In the genomic region with DNA sequence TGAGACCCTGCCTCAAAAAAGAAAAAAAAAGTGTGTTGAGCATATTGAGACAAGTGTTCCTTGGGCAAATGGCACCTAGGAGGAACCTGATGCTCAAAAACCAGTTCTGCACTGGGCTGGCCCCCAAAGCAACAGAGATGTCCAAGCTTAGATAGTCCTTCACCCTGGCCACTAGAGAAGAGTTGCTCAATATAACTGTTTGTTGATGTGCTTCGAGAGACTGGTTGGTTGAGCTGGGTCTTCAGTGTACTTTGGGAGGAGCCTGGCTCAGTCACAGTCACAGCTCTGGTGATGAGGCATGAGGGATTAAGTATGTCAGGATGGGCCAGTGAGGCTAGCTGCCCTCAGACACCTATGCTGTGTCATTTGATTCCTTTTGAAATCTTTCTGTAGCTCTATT, we compare ENCODE assay signal across 1 cellular context.
A peak's percentile ranks its signal among the peaks of the same experiment; 100 is the strongest.
TF ChIP-seq lines count a peak whose summit lies in the region.

No MANE protein-coding gene starts in this region.

TF ChIP-seq in HepG2, 621 proteins besides CTCF, POLR2A, EP300 and RAD21 (continued from another document):
- TF ChIP-seq EEA1 (CRISPR knock-in tag; IDR thresholded peaks at IDR 0.05; ENCODE audit: borderline replicate concordance) (no peak), SOX6 (IDR thresholded peaks at IDR 0.05) (no peak), SOX6 (CRISPR knock-in tag; IDR thresholded peaks at IDR 0.05) (no peak), NFE2L2 (IDR thresholded peaks at IDR 0.05; ENCODE audit: low read length) (no peak), ZNF773 (CRISPR knock-in tag; IDR thresholded peaks at IDR 0.05; ENCODE audit: borderline replicate concordance) (no peak), ZNF816 (CRISPR knock-in tag; IDR thresholded peaks at IDR 0.05; ENCODE audit: borderline replicate concordance) (no peak), SP5 (CRISPR knock-in tag; IDR thresholded peaks at IDR 0.05; ENCODE audit: borderline replicate concordance, low read depth) (peak; percentile 71; the same call in 1 of the 2 replicates), MED1 (CRISPR knock-in tag; IDR thresholded peaks at IDR 0.05) (0 out of 2 replicates have a peak, but pooled peaks have one; percentile 24), GATAD2A (CRISPR knock-in tag; IDR thresholded peaks at IDR 0.05) (0 out of 2 replicates have a peak, but pooled peaks have one; percentile 27), RELA (CRISPR knock-in tag; IDR thresholded peaks at IDR 0.05) (no peak), ZNF577 (CRISPR knock-in tag; IDR thresholded peaks at IDR 0.05; ENCODE audit: borderline replicate concordance, low read depth) (no peak), ZNF660 (CRISPR knock-in tag; IDR thresholded peaks at IDR 0.05; ENCODE audit: borderline replicate concordance, low read depth) (no peak), ZNF589 (CRISPR knock-in tag; conservative IDR thresholded peaks at IDR 0.05) (no peak), JUND (CRISPR knock-in tag; IDR thresholded peaks at IDR 0.05) (no peak), ZNF205 (CRISPR knock-in tag; IDR thresholded peaks at IDR 0.05) (peak; percentile 98), HNRNPK (IDR thresholded peaks at IDR 0.05; ENCODE audit: low read depth, low read length, poor library complexity, severe bottlenecking) (no peak), ZNF607 (CRISPR knock-in tag; IDR thresholded peaks at IDR 0.05; ENCODE audit: borderline replicate concordance) (no peak), CREM (IDR thresholded peaks at IDR 0.05) (no peak), CREM (CRISPR knock-in tag; IDR thresholded peaks at IDR 0.05) (no peak), ZFP41 (CRISPR knock-in tag; IDR thresholded peaks at IDR 0.05; ENCODE audit: borderline replicate concordance) (no peak), ZFP36L2 (CRISPR knock-in tag; IDR thresholded peaks at IDR 0.05) (no peak)
- TF ChIP-seq, protein P1, sequence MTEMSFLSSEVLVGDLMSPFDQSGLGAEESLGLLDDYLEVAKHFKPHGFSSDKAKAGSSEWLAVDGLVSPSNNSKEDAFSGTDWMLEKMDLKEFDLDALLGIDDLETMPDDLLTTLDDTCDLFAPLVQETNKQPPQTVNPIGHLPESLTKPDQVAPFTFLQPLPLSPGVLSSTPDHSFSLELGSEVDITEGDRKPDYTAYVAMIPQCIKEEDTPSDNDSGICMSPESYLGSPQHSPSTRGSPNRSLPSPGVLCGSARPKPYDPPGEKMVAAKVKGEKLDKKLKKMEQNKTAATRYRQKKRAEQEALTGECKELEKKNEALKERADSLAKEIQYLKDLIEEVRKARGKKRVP (CRISPR knock-in tag; IDR thresholded peaks at IDR 0.05), result no peak
- TF ChIP-seq, protein P2, sequence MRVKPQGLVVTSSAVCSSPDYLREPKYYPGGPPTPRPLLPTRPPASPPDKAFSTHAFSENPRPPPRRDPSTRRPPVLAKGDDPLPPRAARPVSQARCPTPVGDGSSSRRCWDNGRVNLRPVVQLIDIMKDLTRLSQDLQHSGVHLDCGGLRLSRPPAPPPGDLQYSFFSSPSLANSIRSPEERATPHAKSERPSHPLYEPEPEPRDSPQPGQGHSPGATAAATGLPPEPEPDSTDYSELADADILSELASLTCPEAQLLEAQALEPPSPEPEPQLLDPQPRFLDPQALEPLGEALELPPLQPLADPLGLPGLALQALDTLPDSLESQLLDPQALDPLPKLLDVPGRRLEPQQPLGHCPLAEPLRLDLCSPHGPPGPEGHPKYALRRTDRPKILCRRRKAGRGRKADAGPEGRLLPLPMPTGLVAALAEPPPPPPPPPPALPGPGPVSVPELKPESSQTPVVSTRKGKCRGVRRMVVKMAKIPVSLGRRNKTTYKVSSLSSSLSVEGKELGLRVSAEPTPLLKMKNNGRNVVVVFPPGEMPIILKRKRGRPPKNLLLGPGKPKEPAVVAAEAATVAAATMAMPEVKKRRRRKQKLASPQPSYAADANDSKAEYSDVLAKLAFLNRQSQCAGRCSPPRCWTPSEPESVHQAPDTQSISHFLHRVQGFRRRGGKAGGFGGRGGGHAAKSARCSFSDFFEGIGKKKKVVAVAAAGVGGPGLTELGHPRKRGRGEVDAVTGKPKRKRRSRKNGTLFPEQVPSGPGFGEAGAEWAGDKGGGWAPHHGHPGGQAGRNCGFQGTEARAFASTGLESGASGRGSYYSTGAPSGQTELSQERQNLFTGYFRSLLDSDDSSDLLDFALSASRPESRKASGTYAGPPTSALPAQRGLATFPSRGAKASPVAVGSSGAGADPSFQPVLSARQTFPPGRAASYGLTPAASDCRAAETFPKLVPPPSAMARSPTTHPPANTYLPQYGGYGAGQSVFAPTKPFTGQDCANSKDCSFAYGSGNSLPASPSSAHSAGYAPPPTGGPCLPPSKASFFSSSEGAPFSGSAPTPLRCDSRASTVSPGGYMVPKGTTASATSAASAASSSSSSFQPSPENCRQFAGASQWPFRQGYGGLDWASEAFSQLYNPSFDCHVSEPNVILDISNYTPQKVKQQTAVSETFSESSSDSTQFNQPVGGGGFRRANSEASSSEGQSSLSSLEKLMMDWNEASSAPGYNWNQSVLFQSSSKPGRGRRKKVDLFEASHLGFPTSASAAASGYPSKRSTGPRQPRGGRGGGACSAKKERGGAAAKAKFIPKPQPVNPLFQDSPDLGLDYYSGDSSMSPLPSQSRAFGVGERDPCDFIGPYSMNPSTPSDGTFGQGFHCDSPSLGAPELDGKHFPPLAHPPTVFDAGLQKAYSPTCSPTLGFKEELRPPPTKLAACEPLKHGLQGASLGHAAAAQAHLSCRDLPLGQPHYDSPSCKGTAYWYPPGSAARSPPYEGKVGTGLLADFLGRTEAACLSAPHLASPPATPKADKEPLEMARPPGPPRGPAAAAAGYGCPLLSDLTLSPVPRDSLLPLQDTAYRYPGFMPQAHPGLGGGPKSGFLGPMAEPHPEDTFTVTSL (CRISPR knock-in tag; IDR thresholded peaks at IDR 0.05; ENCODE audit: borderline replicate concordance), result no peak
- TF ChIP-seq, protein P3, sequence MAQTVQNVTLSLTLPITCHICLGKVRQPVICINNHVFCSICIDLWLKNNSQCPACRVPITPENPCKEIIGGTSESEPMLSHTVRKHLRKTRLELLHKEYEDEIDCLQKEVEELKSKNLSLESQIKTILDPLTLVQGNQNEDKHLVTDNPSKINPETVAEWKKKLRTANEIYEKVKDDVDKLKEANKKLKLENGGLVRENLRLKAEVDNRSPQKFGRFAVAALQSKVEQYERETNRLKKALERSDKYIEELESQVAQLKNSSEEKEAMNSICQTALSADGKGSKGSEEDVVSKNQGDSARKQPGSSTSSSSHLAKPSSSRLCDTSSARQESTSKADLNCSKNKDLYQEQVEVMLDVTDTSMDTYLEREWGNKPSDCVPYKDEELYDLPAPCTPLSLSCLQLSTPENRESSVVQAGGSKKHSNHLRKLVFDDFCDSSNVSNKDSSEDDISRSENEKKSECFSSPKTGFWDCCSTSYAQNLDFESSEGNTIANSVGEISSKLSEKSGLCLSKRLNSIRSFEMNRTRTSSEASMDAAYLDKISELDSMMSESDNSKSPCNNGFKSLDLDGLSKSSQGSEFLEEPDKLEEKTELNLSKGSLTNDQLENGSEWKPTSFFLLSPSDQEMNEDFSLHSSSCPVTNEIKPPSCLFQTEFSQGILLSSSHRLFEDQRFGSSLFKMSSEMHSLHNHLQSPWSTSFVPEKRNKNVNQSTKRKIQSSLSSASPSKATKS (CRISPR knock-in tag; IDR thresholded peaks at IDR 0.05), result no peak
- TF ChIP-seq, protein P4, sequence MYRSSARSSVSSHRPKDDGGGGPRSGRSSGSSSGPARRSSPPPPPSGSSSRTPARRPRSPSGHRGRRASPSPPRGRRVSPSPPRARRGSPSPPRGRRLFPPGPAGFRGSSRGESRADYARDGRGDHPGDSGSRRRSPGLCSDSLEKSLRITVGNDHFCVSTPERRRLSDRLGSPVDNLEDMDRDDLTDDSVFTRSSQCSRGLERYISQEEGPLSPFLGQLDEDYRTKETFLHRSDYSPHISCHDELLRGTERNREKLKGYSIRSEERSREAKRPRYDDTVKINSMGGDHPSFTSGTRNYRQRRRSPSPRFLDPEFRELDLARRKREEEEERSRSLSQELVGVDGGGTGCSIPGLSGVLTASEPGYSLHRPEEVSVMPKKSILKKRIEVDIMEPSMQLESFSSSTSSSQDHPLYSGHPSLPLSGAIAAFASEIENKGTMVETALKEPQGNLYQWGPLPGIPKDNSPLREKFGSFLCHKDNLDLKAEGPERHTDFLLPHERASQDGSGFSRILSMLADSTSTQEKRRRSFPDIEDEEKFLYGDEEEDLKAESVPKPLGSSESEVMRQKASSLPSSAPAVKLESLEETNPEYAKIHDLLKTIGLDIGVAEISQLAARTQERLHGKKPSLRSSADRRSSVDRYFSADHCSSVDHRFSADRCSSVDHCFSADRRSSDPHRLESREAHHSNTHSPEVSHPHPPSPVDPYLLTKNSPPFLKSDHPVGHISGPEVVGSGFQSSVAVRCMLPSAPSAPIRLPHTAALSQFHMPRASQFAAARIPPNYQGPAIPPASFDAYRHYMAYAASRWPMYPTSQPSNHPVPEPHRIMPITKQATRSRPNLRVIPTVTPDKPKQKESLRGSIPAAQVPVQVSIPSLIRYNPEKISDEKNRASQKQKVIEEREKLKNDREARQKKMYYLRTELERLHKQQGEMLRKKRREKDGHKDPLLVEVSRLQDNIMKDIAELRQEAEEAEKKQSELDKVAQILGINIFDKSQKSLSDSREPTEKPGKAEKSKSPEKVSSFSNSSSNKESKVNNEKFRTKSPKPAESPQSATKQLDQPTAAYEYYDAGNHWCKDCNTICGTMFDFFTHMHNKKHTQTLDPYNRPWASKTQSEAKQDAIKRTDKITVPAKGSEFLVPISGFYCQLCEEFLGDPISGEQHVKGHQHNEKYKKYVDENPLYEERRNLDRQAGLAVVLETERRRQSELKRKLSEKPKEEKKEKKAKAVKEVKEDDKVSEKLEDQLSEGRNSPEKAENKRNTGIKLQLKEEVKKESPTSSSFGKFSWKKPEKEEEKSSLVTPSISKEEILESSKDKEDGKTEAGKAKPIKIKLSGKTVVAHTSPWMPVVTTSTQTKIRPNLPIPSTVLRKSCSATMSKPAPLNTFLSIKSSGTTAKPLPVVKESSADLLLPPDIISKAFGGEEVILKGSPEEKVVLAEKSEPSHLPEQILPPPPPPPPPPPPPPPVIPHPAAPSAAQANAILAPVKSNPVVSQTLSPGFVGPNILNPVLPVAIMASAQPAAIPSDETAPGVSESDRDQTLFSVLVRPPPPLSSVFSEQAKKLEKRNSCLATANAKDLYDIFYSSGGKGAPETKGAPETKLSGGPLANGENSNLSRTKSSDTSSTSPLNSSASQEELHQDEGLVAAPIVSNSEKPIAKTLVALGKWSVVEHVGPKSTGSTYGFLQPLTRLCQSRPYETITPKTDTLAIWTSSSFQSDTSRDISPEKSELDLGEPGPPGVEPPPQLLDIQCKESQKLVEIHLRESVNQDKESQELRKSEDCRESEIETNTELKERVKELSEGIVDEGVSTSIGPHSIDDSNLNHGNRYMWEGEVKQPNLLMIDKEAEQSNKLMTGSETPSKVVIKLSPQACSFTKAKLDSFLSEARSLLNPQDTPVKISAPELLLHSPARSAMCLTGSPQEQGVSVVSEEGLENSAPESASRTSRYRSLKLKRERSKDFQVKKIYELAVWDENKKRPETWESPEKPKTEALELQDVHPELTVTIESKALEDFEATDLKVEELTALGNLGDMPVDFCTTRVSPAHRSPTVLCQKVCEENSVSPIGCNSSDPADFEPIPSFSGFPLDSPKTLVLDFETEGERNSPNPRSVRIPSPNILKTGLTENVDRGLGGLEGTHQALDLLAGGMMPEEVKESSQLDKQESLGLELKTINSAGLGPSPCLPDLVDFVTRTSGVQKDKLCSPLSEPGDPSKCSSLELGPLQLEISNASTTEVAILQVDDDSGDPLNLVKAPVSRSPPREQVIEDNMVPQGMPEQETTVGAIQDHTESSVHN (CRISPR knock-in tag; IDR thresholded peaks at IDR 0.05), result no peak
